8 cellular contexts compared by ENCODE assay signal in genomic region chr10:13056461-13057077, GRCh38. TPM values are rescaled to one million over a fixed set of nuclear protein-coding genes. Genes with fewer than 3 reads are reported as not detected.
A peak's percentile ranks its signal among the peaks of the same experiment; 100 is the strongest.
DNase-seq lines count a peak whose midpoint lies in the region; ATAC-seq, FAIRE-seq and TF ChIP-seq lines count a peak whose summit lies in the region.
"Had no signal": no experiment of that assay in that cellular context is flagged by ENCODE, and none has a peak within 500 bp of the region (broad histone marks: within the 10 kb centered on the region; RNA-seq: fewer than 3 reads in every experiment).

No MANE protein-coding gene starts in this region.

- H3K4me2 ChIP-seq in DOHH2 (ENCODE audit: low read length) (no peak overlapping the region), H1 (ENCODE audit: insufficient read depth in 1 of 2, low read depth in 2 of 2, low read length in 2 of 2) (no peak overlapping the region)

- no peak overlapping the region for H2AFZ ChIP-seq in H1 (ENCODE audit: low read length)

- H3K9me3 ChIP-seq in DOHH2 (ENCODE audit: control insufficient read depth, insufficient read depth, low read length) (no peaks in the 10 kb centered on the region), H1 (ENCODE audit: insufficient read depth in 2 of 2, low read depth in 1 of 2, low read length in 1 of 2) (no peaks in the 10 kb centered on the region)

- no peaks in the 10 kb centered on the region for H3K9me3 Mint-ChIP-seq in osteocyte (ENCODE audit: unreplicated experiment)
- H3K9me3 Mint-ChIP-seq: T-helper 1 cell treated with Interleukin-12 subunit alpha and Interleukin-12 subunit beta and Interleukin-4 antibody, amounts not matched to agents 30 μg/mL and 1 μg/mL, for 36 hours had no signal

- no peak overlapping the region for H4K91ac ChIP-seq in H1 (replicated peaks; ENCODE audit: insufficient read length, low read length)

- no peak for TF ChIP-seq EP300 in H1 (IDR thresholded peaks at IDR 0.05; ENCODE audit: borderline replicate concordance in 1 of 2, low read depth in 2 of 2, low read length in 2 of 2)

- H3K27ac Mint-ChIP-seq in osteocyte (ENCODE audit: unreplicated experiment): no peak overlapping the region
- H3K27ac Mint-ChIP-seq: T-helper 1 cell treated with Interleukin-12 subunit alpha and Interleukin-12 subunit beta and Interleukin-4 antibody, amounts not matched to agents 30 μg/mL and 1 μg/mL, for 36 hours had no signal

- H2BK120ac ChIP-seq in H1 (replicated peaks; ENCODE audit: low read depth, low read length): no peak overlapping the region

- no peak for ATAC-seq in GM19455 (IDR thresholded peaks at IDR 0.05; ENCODE audit: unreplicated experiment)

- no peak overlapping the region for H3K18ac ChIP-seq in H1 (ENCODE audit: extremely low read depth, low read length)

- H3K4me3 ChIP-seq in DOHH2 (ENCODE audit: low read length) (no peak overlapping the region), H1 (ENCODE audit: extremely low read depth in 1 of 4, insufficient read depth in 2 of 4, low read depth in 3 of 4, low read length in 4 of 4) (no peak overlapping the region)

- no peaks in the 10 kb centered on the region for H3F3A ChIP-seq in DOHH2 (ENCODE audit: control insufficient read depth, insufficient read depth)

- H2AK5ac ChIP-seq in H1 (ENCODE audit: low read depth, low read length): no peak overlapping the region

- no peaks in the 10 kb centered on the region for H3K9me2 ChIP-seq in DOHH2 (replicated peaks; ENCODE audit: control insufficient read depth, low read length)

- H3K4me1 ChIP-seq in DOHH2 (ENCODE audit: control insufficient read depth, low read length) (no peaks in the 10 kb centered on the region), H1 (replicated peaks in 1 of 4; ENCODE audit: control insufficient read depth in 3 of 4, insufficient read depth in 4 of 4, low read length in 3 of 4) (peaks cover 0 to 1% (median 0%) of the 10 kb centered on the region in 4 experiments; a peak in 3 of 7 replicates)

- H2BK15ac ChIP-seq in H1 (ENCODE audit: low read length): peak overlapping the region; percentile 25; the same call in 1 of the 2 replicates

- no peaks in the 10 kb centered on the region for H3K36me3 Mint-ChIP-seq in osteocyte (ENCODE audit: unreplicated experiment)

- no peak overlapping the region for H4K8ac ChIP-seq in H1 (ENCODE audit: extremely low read depth, insufficient read depth, low read length)

- peaks cover 29% of the 10 kb centered on the region for H3K27me3 Mint-ChIP-seq in osteocyte (ENCODE audit: unreplicated experiment)

- peak; percentile 41 for TF ChIP-seq CTCF in DOHH2 (IDR thresholded peaks at IDR 0.05; ENCODE audit: low read depth, low read length, poor library complexity, severe bottlenecking)
- TF ChIP-seq CTCF in H1 (IDR thresholded peaks at IDR 0.05; ENCODE audit: control extremely low read depth in 1 of 3, insufficient read depth in 1 of 3, low read depth in 1 of 3, low read length in 3 of 3): peak; percentile 19 to 60 (median 54)
- TF ChIP-seq CTCF in osteocyte (IDR thresholded peaks at IDR 0.05): peak; percentile 76

- H3K27me3 ChIP-seq in DOHH2 (ENCODE audit: control insufficient read depth, low read length) (0 out of 2 replicates have a peak, but pooled peaks cover 3% of the 10 kb centered on the region), H1 (replicated peaks in 1 of 4; ENCODE audit: control insufficient read depth in 3 of 4, extremely low read depth in 1 of 4, insufficient read depth in 3 of 4, low read length in 3 of 4) (no peaks in the 10 kb centered on the region; a peak in 2 of 7 replicates)

- no peaks in the 10 kb centered on the region for H3K79me1 ChIP-seq in H1 (ENCODE audit: low read depth, low read length)

- 91% methylated on average over 6 of the region's 6 CpGs; no CpG with 5 or more reads in 1 of the 2 experiments for WGBS in H1 (ENCODE audit: extremely low coverage in 1 of 2, insufficient coverage in 1 of 2, insufficient read length in 1 of 2, insufficient replicate concordance in 2 of 2, low coverage in 1 of 2, low lambda C conversion rate in 2 of 2, missing lambda C conversion rate in 1 of 2), 2 experiments

- H3K23ac ChIP-seq in H1 (ENCODE audit: insufficient read length): no peak overlapping the region

- no peaks in the 10 kb centered on the region for H4K20me1 ChIP-seq in DOHH2 (ENCODE audit: control insufficient read depth, insufficient read depth, low read depth, low read length)
- H4K20me1 ChIP-seq in H1 (replicated peaks in 1 of 2; ENCODE audit: control insufficient read depth in 1 of 2, insufficient read depth in 2 of 2, low read length in 2 of 2): no peaks in the 10 kb centered on the region

- no peak overlapping the region for H3K14ac ChIP-seq in H1 (ENCODE audit: insufficient read length)

- no peaks in the 10 kb centered on the region for H3K36me3 ChIP-seq in DOHH2 (ENCODE audit: control insufficient read depth, low read length)
- no peaks in the 10 kb centered on the region for H3K36me3 ChIP-seq in H1 (ENCODE audit: control insufficient read depth in 2 of 4, insufficient read depth in 4 of 4, low read length in 3 of 4)

- DNase-seq in NCI-H226: peak; percentile 5
- DNase-seq in H1 (ENCODE audit: low read depth in 1 of 2, low spot score in 2 of 2): no peak
- no peak for DNase-seq in osteocyte (ENCODE audit: extremely low spot score, unreplicated experiment)
- DNase-seq in KG1 (lab: John Stamatoyannopoulos, UW): no peak
- DNase-seq in activated effector memory CD4-positive, alpha-beta T cell treated with anti-CD3 and anti-CD28 coated beads, Interleukin-2, amount 50 U/mL, for 16 hours: no peak

- CTCF ChIA-PET in H1 (lab: Charles Lee; ENCODE audit: partially characterized antibody): interaction anchor here (0.7 to 3.9 kb wide), 20 partner anchors 9 to 345 kb away, joined by 3 to 13 read pairs (median 3); no protein-coding TSS in a partner anchor

- H2BK12ac ChIP-seq in H1 (ENCODE audit: low read depth, low read length): peak overlapping the region; percentile 71; the same call in 1 of the 2 replicates

- peak; percentile 55 for FAIRE-seq in H1 (lab: Jason Lieb, UNC)

- no peak overlapping the region for H3K56ac ChIP-seq in H1 (replicated peaks; ENCODE audit: insufficient read length, low read depth, low read length)

- no peak overlapping the region for H3K4ac ChIP-seq in H1 (replicated peaks; ENCODE audit: insufficient read length, low read depth, low read length)

- no peak overlapping the region for H2BK5ac ChIP-seq in H1 (ENCODE audit: low read depth, low read length)

- H3K27ac ChIP-seq in DOHH2 (ENCODE audit: low read depth, low read length): no peak overlapping the region
- H3K27ac ChIP-seq in H1 (ENCODE audit: low read depth, low read length): no peak overlapping the region

- peaks cover 4% of the 10 kb centered on the region for H3K4me1 Mint-ChIP-seq in osteocyte (ENCODE audit: unreplicated experiment)

- H3K9ac ChIP-seq in H1 (replicated peaks in 1 of 4; ENCODE audit: extremely low read depth in 1 of 4, low read depth in 3 of 4, low read length in 3 of 4): no peak overlapping the region

- peak overlapping the region; percentile 75; the same call in 1 of the 2 replicates for H2BK20ac ChIP-seq in H1 (ENCODE audit: low read length)

- no peak overlapping the region for H4K5ac ChIP-seq in H1 (ENCODE audit: insufficient read length, low read depth, low read length)

- peak; percentile 69 to 77 for TF ChIP-seq RAD21 in H1 (IDR thresholded peaks at IDR 0.05 in 1 of 2, conservative IDR thresholded peaks at IDR 0.05 in 1 of 2; ENCODE audit: low read depth in 2 of 2, low read length in 2 of 2)

- no peak for TF ChIP-seq POLR2A in H1 (IDR thresholded peaks at IDR 0.05; ENCODE audit: control extremely low read depth in 1 of 2, low read depth in 2 of 2, low read length in 2 of 2)

- H3K79me2 ChIP-seq in DOHH2 (ENCODE audit: control insufficient read depth, low read length) (no peaks in the 10 kb centered on the region), H1 (ENCODE audit: control insufficient read depth in 1 of 2, insufficient read depth in 2 of 2, low read length in 2 of 2) (no peaks in the 10 kb centered on the region)

- POLR2A ChIA-PET in H1 (lab: Charles Lee; ENCODE audit: partially characterized antibody): no interaction called here

- no peak overlapping the region for H3K4me3 Mint-ChIP-seq in osteocyte (ENCODE audit: unreplicated experiment)
- H3K4me3 Mint-ChIP-seq: T-helper 1 cell treated with Interleukin-12 subunit alpha and Interleukin-12 subunit beta and Interleukin-4 antibody, amounts not matched to agents 30 μg/mL and 1 μg/mL, for 36 hours had no signal

- no peaks in the 10 kb centered on the region; the same call in 1 of the 2 replicates for H3K23me2 ChIP-seq in H1 (ENCODE audit: low read depth, low read length)

TF ChIP-seq in H1, 55 proteins besides CTCF, POLR2A, EP300 and RAD21 (continues in another document):
- TF ChIP-seq NRF1 (IDR thresholded peaks at IDR 0.05; ENCODE audit: low read depth, low read length): no peak
- no peak for TF ChIP-seq CREB1 (IDR thresholded peaks at IDR 0.05)
- no peak for TF ChIP-seq TAF7 (optimal IDR thresholded peaks at IDR 0.05; ENCODE audit: borderline replicate concordance, low read depth, low read length)
- TF ChIP-seq ATF3 (IDR thresholded peaks at IDR 0.05; ENCODE audit: insufficient read depth, low read depth, low read length): no peak

RNA-seq across cellular contexts. Expression of gene OPTN, which starts 43.4 kb away (rescaled TPM):
- total RNA-seq in H1 (2021; fragmentation: NEBNext Ultra II Directional; extraction: Animal tissue kit (Norgen Biotek cat#: 25700)): 17.7 and 20.1 TPM in 2 replicates
- polyA plus RNA-seq in H1 (2011; rRNA removed): 4.8 and 7.2 TPM in 2 replicates
- polyA plus RNA-seq in H1 (2011; cell fraction: cytosol; rRNA removed): 9.7 TPM
- 14.6 TPM for polyA plus RNA-seq in H1 (2011; cell fraction: nucleus; rRNA removed)
- 21.9 to 32.7 TPM (median 27.6 TPM) in 4 replicates for polyA plus RNA-seq in H1 (2012, experiment 1 of 2)
- 1.1 TPM for polyA plus RNA-seq in H1 (2012, experiment 2 of 2)
- 4.4 TPM for polyA plus RNA-seq in H1 (2013, experiment 1 of 2)
- polyA plus RNA-seq in H1 (2013, experiment 2 of 2): 4.3 TPM
- polyA minus RNA-seq in H1 (2011; rRNA and poly(A)+ RNA removed): 4.4 and 9.6 TPM in 2 replicates
- 7.4 TPM for polyA minus RNA-seq in H1 (2011; cell fraction: cytosol; rRNA and poly(A)+ RNA removed)
- 16.2 TPM for polyA minus RNA-seq in H1 (2011; cell fraction: nucleus; rRNA and poly(A)+ RNA removed)
- 107 and 116 TPM in 2 replicates for total RNA-seq in osteocyte

RNA-seq across cellular contexts. Expression of gene CCDC3, which starts 55.1 kb away (rescaled TPM):
- 3.7 and 3.8 TPM in 2 replicates for total RNA-seq in H1 (2021; fragmentation: NEBNext Ultra II Directional; extraction: Animal tissue kit (Norgen Biotek cat#: 25700))
- 3.2 and 3.4 TPM in 2 replicates for polyA plus RNA-seq in H1 (2011; rRNA removed)
- 3.0 TPM for polyA plus RNA-seq in H1 (2011; cell fraction: cytosol; rRNA removed)
- 2.2 TPM for polyA plus RNA-seq in H1 (2011; cell fraction: nucleus; rRNA removed)
- polyA plus RNA-seq in H1 (2012, experiment 1 of 2): 2.0 to 2.3 TPM (median 2.1 TPM) in 4 replicates
- 3.0 TPM for polyA plus RNA-seq in H1 (2012, experiment 2 of 2)
- 1.5 TPM for polyA plus RNA-seq in H1 (2013, experiment 1 of 2)
- polyA plus RNA-seq in H1 (2013, experiment 2 of 2): 1.7 TPM
- polyA minus RNA-seq in H1 (2011; rRNA and poly(A)+ RNA removed): 1.9 and 2.0 TPM in 2 replicates
- polyA minus RNA-seq in H1 (2011; cell fraction: cytosol; rRNA and poly(A)+ RNA removed): 1.7 TPM
- polyA minus RNA-seq in H1 (2011; cell fraction: nucleus; rRNA and poly(A)+ RNA removed): 1.9 TPM
- 14.1 and 15.0 TPM in 2 replicates for total RNA-seq in osteocyte
